24 cellular contexts compared by ENCODE assay signal in the genomic region with DNA sequence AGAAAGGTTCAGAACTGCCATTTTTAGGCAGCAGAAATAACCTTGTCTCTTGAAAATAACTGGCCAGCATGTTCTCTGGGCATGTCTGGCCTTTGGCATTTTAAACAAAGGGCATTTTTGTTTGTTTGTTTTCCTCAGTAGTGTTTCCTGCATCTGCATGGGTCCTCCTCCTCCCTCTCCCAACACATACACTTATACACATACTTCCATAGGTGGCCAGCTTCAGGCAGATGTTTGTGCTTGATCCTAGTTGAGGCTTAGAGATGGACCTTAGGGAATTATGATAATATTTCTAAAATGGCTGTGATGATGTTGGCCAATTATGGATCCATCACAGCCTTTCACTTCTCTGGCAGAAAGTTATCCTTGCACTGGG. TPM values are rescaled to one million over a fixed set of nuclear protein-coding genes. Genes with fewer than 3 reads are reported as not detected.
"Had no signal": no experiment of that assay in that cellular context is flagged by ENCODE, and none has a peak within 500 bp of the region (broad histone marks: within the 10 kb centered on the region; RNA-seq: fewer than 3 reads in every experiment).

No MANE protein-coding gene starts in this region.

- H3K27ac ChIP-seq: dorsolateral prefrontal cortex, heart left ventricle, tibial artery had no signal

- H3K4me3 Mint-ChIP-seq: central memory CD8-positive, alpha-beta T cell; immature natural killer cell; stimulated activated effector memory CD8-positive, alpha-beta T cell treated with anti-CD3 and anti-CD28 coated beads, Interleukin-12 subunit alpha, Interleukin-12 subunit beta, amount 100 ng/mL, for 72 hours had no signal

- H3K9me3 Mint-ChIP-seq: central memory CD8-positive, alpha-beta T cell; immature natural killer cell; nephron; stimulated activated effector memory CD8-positive, alpha-beta T cell treated with anti-CD3 and anti-CD28 coated beads, Interleukin-12 subunit alpha, Interleukin-12 subunit beta, amount 100 ng/mL, for 72 hours had no signal

- H3K36me3 Mint-ChIP-seq: immature natural killer cell; stimulated activated effector memory CD8-positive, alpha-beta T cell treated with anti-CD3 and anti-CD28 coated beads, Interleukin-12 subunit alpha, Interleukin-12 subunit beta, amount 100 ng/mL, for 72 hours had no signal

- DNase-seq: cortex of kidney; dorsolateral prefrontal cortex; effector CD8-positive, alpha-beta T cell; heart left ventricle; hypothalamus; immature natural killer cell; left lung; mesenchymal stem cell; naive B cell; small intestine; stimulated activated CD4-positive, alpha-beta T cell treated with anti-CD3 and anti-CD28 coated beads, Interleukin-4, amount 100 ng/mL, for 1 hour; stimulated activated naive CD8-positive, alpha-beta T cell treated with anti-CD3 and anti-CD28 coated beads, Interleukin-15, Interleukin-2, amounts not matched to agents 100 U/mL and 50 U/mL, for 24 hours; tibial artery had no signal

- H3K4me3 ChIP-seq: dorsolateral prefrontal cortex, heart left ventricle, left lung, lung, tibial artery had no signal

- H3K27ac Mint-ChIP-seq: immature natural killer cell; naive B cell; nephron; stimulated activated effector memory CD8-positive, alpha-beta T cell treated with anti-CD3 and anti-CD28 coated beads, Interleukin-12 subunit alpha, Interleukin-12 subunit beta, amount 100 ng/mL, for 72 hours had no signal

- H3K9me3 ChIP-seq: heart left ventricle, left lung, tibial artery had no signal

- H3K36me3 ChIP-seq: heart left ventricle, left lung, tibial artery had no signal

- FAIRE-seq: frontal cortex, keratinocyte, small intestine had no signal

- ATAC-seq: heart left ventricle; left lung; stimulated activated effector memory CD8-positive, alpha-beta T cell treated with anti-CD3 and anti-CD28 coated beads, Interleukin-12 subunit alpha, Interleukin-12 subunit beta, amount 100 ng/mL, for 72 hours; stimulated activated naive CD8-positive, alpha-beta T cell treated with anti-CD3 and anti-CD28 coated beads, Interleukin-15, Interleukin-2, amounts not matched to agents 100 U/mL and 50 U/mL, for 24 hours had no signal

RNA-seq across cellular contexts. Expression of a gene that starts 7.2 kb away (rescaled TPM):
- total RNA-seq: frontal cortex, glomerular endothelial cell, omental fat pad, pulmonary artery endothelial cell, temporal lobe, ureter had no signal
- polyA plus RNA-seq: immature natural killer cell, small intestine had no signal

RNA-seq across cellular contexts. Expression of a gene that starts 59.8 kb away (rescaled TPM):
- total RNA-seq: pulmonary artery endothelial cell had no signal
- polyA plus RNA-seq: immature natural killer cell, keratinocyte had no signal
